8 cellular contexts compared by ENCODE assay signal in the genomic region with DNA sequence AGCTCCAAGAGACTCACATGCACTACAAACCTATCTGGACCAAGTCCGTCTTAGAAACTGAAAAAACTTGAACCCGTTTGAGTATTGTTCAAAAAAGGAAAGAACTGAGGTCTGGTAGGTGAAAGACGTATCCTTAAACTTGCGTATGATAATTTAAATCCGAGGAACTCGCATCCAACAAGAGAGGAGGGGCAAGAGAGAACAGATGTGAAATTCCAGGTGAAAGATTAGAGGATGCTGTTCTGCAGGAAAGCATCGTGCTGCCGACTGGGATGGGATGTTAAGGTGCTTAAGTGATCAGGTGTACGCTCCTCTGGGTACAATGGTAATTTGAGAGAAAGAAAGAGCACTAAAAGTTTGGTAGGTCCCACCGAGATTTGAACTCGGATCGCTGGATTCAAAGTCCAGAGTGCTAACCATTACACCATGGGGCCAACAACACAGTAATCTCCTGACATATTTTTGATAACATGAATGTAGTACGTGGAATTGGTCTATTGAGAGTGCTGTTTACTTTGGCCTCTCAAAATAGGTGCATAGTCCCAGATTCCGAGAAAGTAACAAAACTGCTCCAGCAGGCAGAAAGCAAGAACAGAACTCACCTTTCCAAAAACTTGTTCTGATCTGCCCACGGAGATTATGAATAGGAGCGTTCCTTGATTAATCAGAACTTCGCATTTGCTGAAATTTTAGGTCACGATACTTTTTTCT. TPM values are rescaled to one million over a fixed set of nuclear protein-coding genes. Genes with fewer than 3 reads are reported as not detected.
DNase-seq lines count a peak whose midpoint lies in the region; ATAC-seq and TF ChIP-seq lines count a peak whose summit lies in the region.

No MANE protein-coding gene starts in this region.

- no peak for TF ChIP-seq RAD21 in neural cell (conservative IDR thresholded peaks at IDR 0.05)

- peaks cover 38% of the 10 kb centered on the region for H3K4me1 Mint-ChIP-seq in activated T-cell treated with anti-CD3 and anti-CD28 coated beads, Interleukin-2, amount 50 U/mL, for 4 hours (ENCODE audit: low read depth)

- no peaks in the 10 kb centered on the region for H3K27me3 ChIP-seq in neural cell (ENCODE audit: insufficient read depth, low read depth, low read length)

- peak overlapping the region; percentile 69 for H3K4me2 ChIP-seq in neural cell (ENCODE audit: low read length)

- no peaks in the 10 kb centered on the region for H3K79me2 ChIP-seq in neural cell (replicated peaks; ENCODE audit: insufficient read depth, low read length)

- no peak overlapping the region for H3K9ac ChIP-seq in neural cell (ENCODE audit: low read length)

- no peaks in the 10 kb centered on the region for H3K36me3 Mint-ChIP-seq in activated T-cell treated with anti-CD3 and anti-CD28 coated beads, Interleukin-2, amount 50 U/mL, for 4 hours (ENCODE audit: insufficient read depth)

- no peaks in the 10 kb centered on the region for H3K27me3 Mint-ChIP-seq in activated T-cell treated with anti-CD3 and anti-CD28 coated beads, Interleukin-2, amount 50 U/mL, for 4 hours (ENCODE audit: low read depth)

- no peak for TF ChIP-seq CTCF in fibroblast of pulmonary artery (IDR thresholded peaks at IDR 0.05; ENCODE audit: low read length, missing control alignments)
- no peak for TF ChIP-seq CTCF in neural cell (IDR thresholded peaks at IDR 0.05; ENCODE audit: poor library complexity, severe bottlenecking)

- no peaks in the 10 kb centered on the region for H3K9me3 Mint-ChIP-seq in activated T-cell treated with anti-CD3 and anti-CD28 coated beads, Interleukin-2, amount 50 U/mL, for 4 hours

- H2AFZ ChIP-seq in neural cell (ENCODE audit: low read depth, low read length): no peak overlapping the region

- no peaks in the 10 kb centered on the region for H3K36me3 ChIP-seq in neural cell (ENCODE audit: insufficient read depth, low read length)

- H3K4me3 ChIP-seq in fibroblast of pulmonary artery (replicated peaks; ENCODE audit: low read depth, low read length): peak overlapping the region; percentile 62
- peak overlapping the region; percentile 71 for H3K4me3 ChIP-seq in neural cell (ENCODE audit: low read length)

- no peak for TF ChIP-seq EP300 in neural cell (conservative IDR thresholded peaks at IDR 0.05; ENCODE audit: poor library complexity, severe bottlenecking)

- peak; percentile 51 to 52 for ATAC-seq in activated T-cell treated with anti-CD3 and anti-CD28 coated beads, Interleukin-2, amount 50 U/mL, for 4 hours
- ATAC-seq in GM18870 (IDR thresholded peaks at IDR 0.05; ENCODE audit: unreplicated experiment): no peak

- DNase-seq in DMS153 (lab: John Stamatoyannopoulos, UW) (peak; percentile 65), HT-29 (ENCODE audit: low spot score) (peak; percentile 93), NOMO-1 treated with dmso at 0.1 percent for 144 hours (lab: John Stamatoyannopoulos, UW; ENCODE audit: unreplicated experiment) (peak; percentile 24), fibroblast of pulmonary artery (ENCODE audit: low read depth) (peak; percentile 78), NCI-H1048 (lab: John Stamatoyannopoulos, UW) (no peak)
- peak; percentile 47 for DNase-seq in activated T-cell treated with anti-CD3 and anti-CD28 coated beads, Interleukin-2, amount 50 U/mL, for 4 hours

- no peaks in the 10 kb centered on the region for H3K9me2 ChIP-seq in neural cell (ENCODE audit: insufficient read depth, low read length)

- no peak overlapping the region for H3K27ac ChIP-seq in neural cell (ENCODE audit: low read length)

- H4K20me1 ChIP-seq in neural cell (ENCODE audit: insufficient read depth): no peaks in the 10 kb centered on the region

- H3K4me3 Mint-ChIP-seq in activated T-cell treated with anti-CD3 and anti-CD28 coated beads, Interleukin-2, amount 50 U/mL, for 4 hours: peak overlapping the region; percentile 89

- H3K9me3 ChIP-seq in neural cell (ENCODE audit: low read length): no peaks in the 10 kb centered on the region

- no peaks in the 10 kb centered on the region for H3F3A ChIP-seq in neural cell (ENCODE audit: insufficient read depth, low read length, poor library complexity, severe bottlenecking)

TF ChIP-seq in neural cell, 6 proteins besides CTCF, POLR2A, EP300 and RAD21:
- TF ChIP-seq EZH2 (IDR thresholded peaks at IDR 0.05; ENCODE audit: borderline replicate concordance, insufficient read depth, low read length, poor library complexity, severe bottlenecking) (no peak), SMC3 (conservative IDR thresholded peaks at IDR 0.05; ENCODE audit: poor library complexity) (no peak), REST (IDR thresholded peaks at IDR 0.05; ENCODE audit: borderline replicate concordance) (no peak), MXI1 (conservative IDR thresholded peaks at IDR 0.05; ENCODE audit: poor library complexity, severe bottlenecking) (no peak), POLR2AphosphoS5 (IDR thresholded peaks at IDR 0.05) (no peak), TAF1 (IDR thresholded peaks at IDR 0.05; ENCODE audit: low read depth) (no peak)

RNA-seq across cellular contexts. Expression of gene BTN3A2, which starts 53.5 kb away (rescaled TPM):
- total RNA-seq in HT-29 (2014; rRNA removed; shearing (Covaris generic)): 5.5 and 9.4 TPM in 2 replicates
- 10 to 100 TPM; 24.9 to 41.2 (median 31.0) TPM for total RNA-seq in activated T-cell treated with anti-CD3 and anti-CD28 coated beads, Interleukin-2, amount 50 U/mL, for 4 hours
- polyA plus RNA-seq in neural cell: 0.42 and 2.2 TPM in 2 replicates
- polyA minus RNA-seq in neural cell: 4.1 and 5.4 TPM in 2 replicates
